8 cellular contexts compared by ENCODE assay signal in genomic region chr11:75536786-75537629, GRCh38. TPM values are rescaled to one million over a fixed set of nuclear protein-coding genes. Genes with fewer than 3 reads are reported as not detected.
A peak's percentile ranks its signal among the peaks of the same experiment; 100 is the strongest.
DNase-seq lines count a peak whose midpoint lies in the region; ATAC-seq and TF ChIP-seq lines count a peak whose summit lies in the region.

No MANE protein-coding gene starts in this region.

- TF ChIP-seq CTCF in DOHH2 (IDR thresholded peaks at IDR 0.05; ENCODE audit: low read depth, low read length, poor library complexity, severe bottlenecking) (peak; percentile 34), gastroesophageal sphincter (IDR thresholded peaks at IDR 0.05) (no peak)

- H3K4me2 ChIP-seq in DOHH2 (ENCODE audit: low read length): peak overlapping the region; percentile 45

- no peaks in the 10 kb centered on the region for H4K20me1 ChIP-seq in DOHH2 (ENCODE audit: control insufficient read depth, insufficient read depth, low read depth, low read length)

- H3F3A ChIP-seq in DOHH2 (ENCODE audit: control insufficient read depth, insufficient read depth): no peaks in the 10 kb centered on the region

- H3K27ac ChIP-seq in DOHH2 (ENCODE audit: low read depth, low read length) (no peak overlapping the region), gastroesophageal sphincter (no peak overlapping the region)

- 75 to 76% methylated on average over 5 to 11 of the region's 13 CpGs for WGBS in gastroesophageal sphincter (ENCODE audit: low coverage in 1 of 2), 2 donors

- peaks cover 12% of the 10 kb centered on the region for H3K4me1 ChIP-seq in DOHH2 (ENCODE audit: control insufficient read depth, low read length)
- peaks cover 0 to 2% (median 0%) of the 10 kb centered on the region in 3 donors for H3K4me1 ChIP-seq in gastroesophageal sphincter

- no peaks in the 10 kb centered on the region for H3K9me2 ChIP-seq in DOHH2 (replicated peaks; ENCODE audit: control insufficient read depth, low read length)

- DNase-seq in activated CD4-positive, alpha-beta T cell treated with anti-CD3 and anti-CD28 coated beads, Interleukin-2, amount 50 U/mL, for 48 hours: peak; percentile 55 to 61
- DNase-seq in stimulated activated CD4-positive, alpha-beta T cell treated with anti-CD3 and anti-CD28 coated beads, Interleukin-15, amount 100 ng/mL, for 48 hours (ENCODE audit: low read depth in 2 of 2): peak; percentile 44 to 67
- DNase-seq in DMS79 treated with DMSO at 0.1 percent for 48 hours (lab: John Stamatoyannopoulos, UW) (no peak), putamen (ENCODE audit: low spot score) (no peak)

- H3K36me3 ChIP-seq in DOHH2 (ENCODE audit: control insufficient read depth, low read length): no peaks in the 10 kb centered on the region
- no peaks in the 10 kb centered on the region for H3K36me3 ChIP-seq in gastroesophageal sphincter

- no peak for TF ChIP-seq POLR2A in gastroesophageal sphincter (IDR thresholded peaks at IDR 0.05)

- H3K27me3 ChIP-seq in DOHH2 (ENCODE audit: control insufficient read depth, low read length): peaks cover 27% of the 10 kb centered on the region
- H3K27me3 ChIP-seq in gastroesophageal sphincter: no peaks in the 10 kb centered on the region

- 0 out of 2 replicates have a peak overlapping the region, but pooled peaks have one; percentile 18 for H3K4me3 ChIP-seq in DOHH2 (ENCODE audit: low read length)
- H3K4me3 ChIP-seq in gastroesophageal sphincter: no peak overlapping the region

- no peaks in the 10 kb centered on the region for H3K9me3 ChIP-seq in DOHH2 (ENCODE audit: control insufficient read depth, insufficient read depth, low read length)
- H3K9me3 ChIP-seq in gastroesophageal sphincter: no peaks in the 10 kb centered on the region

- TF ChIP-seq EP300 in gastroesophageal sphincter (IDR thresholded peaks at IDR 0.05): no peak

- no peaks in the 10 kb centered on the region for H3K79me2 ChIP-seq in DOHH2 (ENCODE audit: control insufficient read depth, low read length)

- ATAC-seq in GM19455 (IDR thresholded peaks at IDR 0.05; ENCODE audit: unreplicated experiment) (peak; percentile 80), HG03520 (IDR thresholded peaks at IDR 0.05; ENCODE audit: unreplicated experiment) (peak; percentile 90), gastroesophageal sphincter (no peak)

RNA-seq across cellular contexts. Expression of gene GDPD5, which starts 11.3 kb away (rescaled TPM):
- total RNA-seq in gastroesophageal sphincter: 1 to 10 TPM; 3.8 to 9.3 (median 6.4) TPM

RNA-seq across cellular contexts. Expression of gene SERPINH1, which starts 25.0 kb away (rescaled TPM):
- 100 to 1,000 TPM; 127 to 284 (median 175) TPM for total RNA-seq in gastroesophageal sphincter

Comparison
In these comparisons a context has a peak if more than half of its experiments do, and no peak if none do; other contexts are left out.
1. DNase-seq: peak in activated CD4-positive, alpha-beta T cell treated with anti-CD3 and anti-CD28 coated beads, Interleukin-2, amount 50 U/mL, for 48 hours (2 of 2) and stimulated activated CD4-positive, alpha-beta T cell treated with anti-CD3 and anti-CD28 coated beads, Interleukin-15, amount 100 ng/mL, for 48 hours (2 of 2); none in DMS79 treated with DMSO at 0.1 percent for 48 hours (single experiment) and putamen (single experiment).